In the genomic region with DNA sequence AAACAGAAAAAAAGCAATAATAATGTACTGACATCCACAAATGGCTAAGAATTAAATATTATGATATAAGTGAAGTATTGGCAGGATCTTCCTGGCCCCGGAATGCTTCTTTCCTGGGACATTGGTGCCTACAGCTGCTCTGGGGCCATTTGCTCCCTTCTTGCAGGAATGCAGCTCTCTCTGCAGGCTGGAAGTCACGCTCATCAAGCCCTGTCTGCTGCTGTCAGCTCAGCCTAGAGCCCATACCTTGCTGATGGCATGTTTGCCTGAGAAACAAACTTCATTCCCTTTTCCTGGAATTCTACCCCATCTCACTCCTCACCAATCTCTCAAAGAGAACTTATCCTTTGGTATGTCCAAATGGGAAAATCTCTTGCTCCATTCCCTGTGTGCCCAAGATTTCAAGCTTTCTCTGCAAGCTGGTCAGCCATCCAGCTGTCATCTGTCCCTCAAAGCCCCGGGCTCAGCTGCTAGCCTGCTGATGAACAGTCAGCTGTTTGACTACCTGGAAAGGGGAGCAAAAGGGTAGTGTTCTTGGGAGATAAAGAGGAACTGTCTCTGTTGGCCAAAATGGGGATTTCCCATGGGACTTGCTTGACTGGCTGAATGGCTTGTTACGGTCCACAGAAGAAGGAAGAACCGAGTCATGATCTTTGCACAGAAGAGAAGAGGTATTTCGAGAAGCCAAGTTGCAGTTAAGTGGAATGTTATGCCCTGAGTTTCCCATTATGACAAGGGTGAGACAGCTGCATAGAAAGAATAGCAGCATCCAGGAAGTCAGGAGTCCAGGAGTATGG, we compare ENCODE assay signal across 10 cellular contexts. TPM values are rescaled to one million over a fixed set of nuclear protein-coding genes. Genes with fewer than 3 reads are reported as not detected.
A peak's percentile ranks its signal among the peaks of the same experiment; 100 is the strongest.
DNase-seq lines count a peak whose midpoint lies in the region; ATAC-seq and TF ChIP-seq lines count a peak whose summit lies in the region.
"Had no signal": no experiment of that assay in that cellular context is flagged by ENCODE, and none has a peak within 500 bp of the region (broad histone marks: within the 10 kb centered on the region; RNA-seq: fewer than 3 reads in every experiment).

No MANE protein-coding gene starts in this region.

- peaks cover 60% of the 10 kb centered on the region for H3K4me1 Mint-ChIP-seq in dendritic cell treated with granulocyte-macrophage colony-stimulating factor and Interleukin-4, amounts not matched to agents 40 ng/mL and 50 ng/mL, for 4 days (ENCODE audit: low read depth)

- intact Hi-C loops in dendritic cell treated with granulocyte-macrophage colony-stimulating factor and Interleukin-4, amounts not matched to agents 40 ng/mL and 50 ng/mL, for 4 days (cut with micrococcal nuclease), result loop anchor here (1.0 to 2.0 kb wide), 3 partner anchors 8 to 21 kb away; no protein-coding TSS in a partner anchor

- no peak overlapping the region for H3K4me2 ChIP-seq in smooth muscle cell

- no peak overlapping the region for H3K27ac ChIP-seq in smooth muscle cell (ENCODE audit: low read depth)
- H3K27ac ChIP-seq in suprapubic skin, result no peak overlapping the region

- H3K9me3 ChIP-seq in smooth muscle cell (replicated peaks; ENCODE audit: low read depth), result peaks cover 8% of the 10 kb centered on the region
- no peaks in the 10 kb centered on the region for H3K9me3 ChIP-seq in suprapubic skin

- peak overlapping the region; percentile 54 for H3K4me3 Mint-ChIP-seq in dendritic cell treated with granulocyte-macrophage colony-stimulating factor and Interleukin-4, amounts not matched to agents 40 ng/mL and 50 ng/mL, for 4 days

- H3K79me2 ChIP-seq in smooth muscle cell (ENCODE audit: low read depth), result no peaks in the 10 kb centered on the region

- H3K36me3 ChIP-seq in smooth muscle cell (ENCODE audit: low read depth) (no peaks in the 10 kb centered on the region), suprapubic skin (no peaks in the 10 kb centered on the region)

- H2AFZ ChIP-seq in smooth muscle cell (ENCODE audit: low read depth), result no peak overlapping the region

- H3K4me3 ChIP-seq in smooth muscle cell (no peak overlapping the region), suprapubic skin (no peak overlapping the region)

- DNase-seq in ACHN, result peak; percentile 47
- no peak for DNase-seq in smooth muscle cell (lab: John Stamatoyannopoulos, UW; ENCODE audit: unreplicated experiment)
- DNase-seq in suprapubic skin (ENCODE audit: low spot score in 2 of 2), result no peak
- no peak for DNase-seq in GM13977 (ENCODE audit: low spot score)
- DNase-seq in NCI-H187 treated with DMSO at 0.1 percent for 48 hours (lab: John Stamatoyannopoulos, UW), result no peak

- H3K36me3 Mint-ChIP-seq in dendritic cell treated with granulocyte-macrophage colony-stimulating factor and Interleukin-4, amounts not matched to agents 40 ng/mL and 50 ng/mL, for 4 days (ENCODE audit: low read depth), result peaks cover 44% of the 10 kb centered on the region

- TF ChIP-seq POLR2A in suprapubic skin (IDR thresholded peaks at IDR 0.05), result no peak

- no peak overlapping the region for H3K9ac ChIP-seq in smooth muscle cell (ENCODE audit: low read depth)

- no peaks in the 10 kb centered on the region for H3K4me1 ChIP-seq in smooth muscle cell (ENCODE audit: low read depth)
- no peaks in the 10 kb centered on the region for H3K4me1 ChIP-seq in suprapubic skin

- peak overlapping the region; percentile 85 for H3K27ac Mint-ChIP-seq in dendritic cell treated with granulocyte-macrophage colony-stimulating factor and Interleukin-4, amounts not matched to agents 40 ng/mL and 50 ng/mL, for 4 days

- no peak for TF ChIP-seq EP300 in suprapubic skin (IDR thresholded peaks at IDR 0.05)

- WGBS in smooth muscle cell (ENCODE audit: low lambda C conversion rate), result 72% methylated on average over 6 of the region's 6 CpGs
- WGBS in suprapubic skin, result 75% methylated on average over 6 of the region's 6 CpGs

- no peaks in the 10 kb centered on the region for H3F3A ChIP-seq in smooth muscle cell (ENCODE audit: low read depth)

- TF ChIP-seq CTCF in smooth muscle cell (IDR thresholded peaks at IDR 0.05; ENCODE audit: borderline replicate concordance, insufficient read depth, poor library complexity, severe bottlenecking) (no peak), suprapubic skin (IDR thresholded peaks at IDR 0.05) (no peak), GM13977 (IDR thresholded peaks at IDR 0.05; ENCODE audit: extremely low read depth, insufficient read depth, missing control alignments) (no peak)

- peaks cover 19% of the 10 kb centered on the region for H3K9me3 Mint-ChIP-seq in dendritic cell treated with granulocyte-macrophage colony-stimulating factor and Interleukin-4, amounts not matched to agents 40 ng/mL and 50 ng/mL, for 4 days

- in situ Hi-C loops in ACHN (cut with HindIII; ENCODE audit: low pct_ligation_motif_present, low pct_unique_long_range_greater_than_20kb, low sequenced_read_pairs) (no loop called here), GM13977 (cut with MboI; ENCODE audit: low pct_unique_long_range_greater_than_20kb, low sequenced_read_pairs, unreplicated experiment) (no loop called here)

- H3K27me3 ChIP-seq in smooth muscle cell (ENCODE audit: low read depth), result no peaks in the 10 kb centered on the region
- H3K27me3 ChIP-seq in suprapubic skin, result no peaks in the 10 kb centered on the region

- H4K20me1 ChIP-seq in smooth muscle cell (ENCODE audit: low read depth), result no peaks in the 10 kb centered on the region

- H3K27me3 Mint-ChIP-seq in dendritic cell treated with granulocyte-macrophage colony-stimulating factor and Interleukin-4, amounts not matched to agents 40 ng/mL and 50 ng/mL, for 4 days, result no peaks in the 10 kb centered on the region

- ATAC-seq in GM19025 (IDR thresholded peaks at IDR 0.05; ENCODE audit: low read depth, unreplicated experiment) (peak; percentile 54), HG02981 (IDR thresholded peaks at IDR 0.05; ENCODE audit: unreplicated experiment) (peak; percentile 58)

RNA-seq across cellular contexts. Expression of gene RASSF4, which starts 12.0 kb away (rescaled TPM):
- total RNA-seq in smooth muscle cell (6.5 and 8.3 TPM in 2 replicates), suprapubic skin (10 to 100 TPM in 2 of 4 donors, 1 to 10 TPM in 2; 4.4 to 23.3 (median 12.9) TPM)
- polyA plus RNA-seq in smooth muscle cell, result 13.0 and 14.8 TPM in 2 replicates

RNA-seq across cellular contexts. Expression of gene DEPP1, which starts 31.1 kb away (rescaled TPM):
- total RNA-seq in smooth muscle cell (10.1 and 13.2 TPM in 2 replicates), suprapubic skin (100 to 1,000 TPM in 1 of 4 donors, 10 to 100 TPM in 3; 27.5 to 101 (median 38.2) TPM)
- 12.9 and 18.8 TPM in 2 replicates for polyA plus RNA-seq in smooth muscle cell

RNA-seq across cellular contexts. Expression of gene TMEM72, which starts 36.4 kb away (rescaled TPM):
- total RNA-seq in smooth muscle cell (not detected in 2 replicates), suprapubic skin (not detected)
- not detected in 2 replicates for polyA plus RNA-seq in smooth muscle cell
- total RNA-seq: NCI-H460 had no signal
- polyA plus RNA-seq: BJ had no signal

RNA-seq across cellular contexts. Expression of gene ZNF22, which starts 53.2 kb away (rescaled TPM):
- 38.9 and 42.6 TPM in 2 replicates for total RNA-seq in smooth muscle cell
- polyA plus RNA-seq in smooth muscle cell, result 30.7 and 31.3 TPM in 2 replicates
- total RNA-seq in suprapubic skin, result 10 to 100 TPM in 1 of 4 donors, 1 to 10 TPM in 3; 6.7 to 15.1 (median 8.5) TPM
